Comparison of ENCODE assay signal across 30 cellular contexts in the genomic region with DNA sequence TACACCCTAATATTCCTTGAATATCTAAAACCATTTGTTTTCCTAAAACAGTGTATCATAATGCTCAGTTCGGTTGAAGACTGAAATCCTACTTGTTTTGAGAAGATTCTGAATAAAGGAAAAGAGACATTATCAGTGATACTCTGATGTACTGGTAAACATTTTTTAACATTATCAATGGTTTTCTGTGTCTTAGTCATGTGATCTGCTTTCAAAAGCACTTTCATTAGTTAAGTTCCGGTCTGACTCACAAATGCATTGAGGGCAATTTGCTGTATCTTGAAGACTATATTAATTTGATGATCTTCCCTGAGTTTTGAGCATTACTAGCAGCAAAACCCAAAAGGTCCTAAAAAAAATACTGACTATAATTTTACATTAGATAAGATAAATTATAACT.
"Had no signal": no experiment of that assay in that cellular context is flagged by ENCODE, and none has a peak within 500 bp of the region (broad histone marks: within the 10 kb centered on the region; RNA-seq: fewer than 3 reads in every experiment).

No MANE protein-coding gene starts in this region.

- H3K4me2 ChIP-seq: neural progenitor cell had no signal

- H3K9me3 ChIP-seq: ovary, psoas muscle, right lobe of liver, testis, transverse colon, upper lobe of right lung had no signal

- H3K36me3 ChIP-seq: ovary, right lobe of liver, sigmoid colon, suprapubic skin, tibial artery, transverse colon, upper lobe of right lung, uterus had no signal

- H3K27ac ChIP-seq: neural progenitor cell, ovary, parathyroid adenoma, psoas muscle, right lobe of liver, sigmoid colon, suprapubic skin, testis, tibial artery, transverse colon, upper lobe of right lung, uterus had no signal

- DNase-seq: natural killer cell; occipital lobe; ovary; posterior cingulate gyrus; psoas muscle; right cardiac atrium; right lobe of liver; sigmoid colon; small intestine; stimulated activated CD4-positive, alpha-beta T cell treated with anti-CD3 and anti-CD28 coated beads, Interleukin-15, amount 100 ng/mL, for 24 hours; stimulated activated CD4-positive, alpha-beta T cell treated with anti-CD3 and anti-CD28 coated beads, Interleukin-2, amount 100 ng/mL, for 24 hours; stimulated activated CD4-positive, alpha-beta T cell treated with anti-CD3 and anti-CD28 coated beads, Interleukin-4, amount 100 ng/mL, for 1 hour; stimulated activated CD4-positive, alpha-beta T cell treated with anti-CD3 and anti-CD28 coated beads, Interleukin-4, amount 100 ng/mL, for 4 hours; stimulated activated CD8-positive, alpha-beta memory T cell treated with anti-CD3 and anti-CD28 coated beads, Interleukin-4, amount 100 ng/mL, for 48 hours; stimulated activated naive CD4-positive, alpha-beta T cell; stimulated activated naive CD8-positive, alpha-beta T cell treated with anti-CD3 and anti-CD28 coated beads, Interleukin-15, amount 100 ng/mL, for 72 hours; stimulated activated naive CD8-positive, alpha-beta T cell treated with anti-CD3 and anti-CD28 coated beads, Interleukin-15, Interleukin-2, amounts not matched to agents 100 U/mL and 50 U/mL, for 24 hours; substantia nigra; testis; tibial artery; transverse colon; upper lobe of right lung; uterus had no signal

- H3K4me3 ChIP-seq: neural progenitor cell, ovary, psoas muscle, right lobe of liver, sigmoid colon, suprapubic skin, testis, tibial artery, transverse colon, upper lobe of right lung, uterus had no signal

- H3K9ac ChIP-seq: neural progenitor cell, parathyroid adenoma had no signal

- H3K36me3 Mint-ChIP-seq: neural progenitor cell; stimulated activated memory B cell treated with anti-CD40 and anti-IgM and Interleukin-4, amounts not matched to agents 10 μg/mL and 1 μg/mL and 100 μg/mL, for 72 hours; type B pancreatic cell had no signal

- H3K79me2 ChIP-seq: parathyroid adenoma had no signal

- ATAC-seq: natural killer cell; psoas muscle; right cardiac atrium; right lobe of liver; stimulated activated memory B cell treated with anti-CD40 and anti-IgM and Interleukin-4, amounts not matched to agents 10 μg/mL and 1 μg/mL and 100 μg/mL, for 72 hours; stimulated activated naive CD8-positive, alpha-beta T cell treated with anti-CD3 and anti-CD28 coated beads, Interleukin-15, amount 100 ng/mL, for 72 hours; stimulated activated naive CD8-positive, alpha-beta T cell treated with anti-CD3 and anti-CD28 coated beads, Interleukin-15, Interleukin-2, amounts not matched to agents 100 U/mL and 50 U/mL, for 24 hours; upper lobe of right lung had no signal

- H3K27ac Mint-ChIP-seq: natural killer cell; nephron; neural progenitor cell; progenitor cell of endocrine pancreas; stimulated activated memory B cell treated with anti-CD40 and anti-IgM and Interleukin-4, amounts not matched to agents 10 μg/mL and 1 μg/mL and 100 μg/mL, for 72 hours; stimulated activated naive CD8-positive, alpha-beta T cell treated with anti-CD3 and anti-CD28 coated beads, Interleukin-15, amount 100 ng/mL, for 72 hours; type B pancreatic cell had no signal

- H2AFZ ChIP-seq: neural progenitor cell, parathyroid adenoma had no signal

- FAIRE-seq: small intestine had no signal

- H3K4me1 ChIP-seq: parathyroid adenoma, psoas muscle, right lobe of liver, sigmoid colon, suprapubic skin, testis, tibial artery, transverse colon, upper lobe of right lung, uterus had no signal

- H3K27me3 ChIP-seq: neural progenitor cell, ovary, right lobe of liver, sigmoid colon, suprapubic skin, testis, tibial artery, transverse colon, upper lobe of right lung, uterus had no signal
